In genomic region chr14:92626041-92626440, GRCh38 we compare ENCODE assay signal across 18 cellular contexts.
"Had no signal": no experiment of that assay in that cellular context is flagged by ENCODE, and none has a peak within 500 bp of the region (broad histone marks: within the 10 kb centered on the region; RNA-seq: fewer than 3 reads in every experiment).

No MANE protein-coding gene starts in this region.

- H3K4me1 Mint-ChIP-seq: stimulated activated memory B cell treated with anti-CD40 and anti-IgM and Interleukin-4, amounts not matched to agents 10 μg/mL and 1 μg/mL and 100 μg/mL, for 72 hours had no signal

- DNase-seq: activated CD4-positive, alpha-beta T cell treated with anti-CD3 and anti-CD28 coated beads for 1 hour; activated CD4-positive, alpha-beta T cell treated with anti-CD3 and anti-CD28 coated beads, Interleukin-2, amount 50 U/mL, for 48 hours; activated CD8-positive, alpha-beta memory T cell treated with anti-CD3 and anti-CD28 coated beads, Interleukin-2, amount 10 ng/mL, durations not matched to agents 7 days and 5 days; activated effector memory CD4-positive, alpha-beta T cell treated with anti-CD3 and anti-CD28 coated beads, Interleukin-2, amount 50 U/mL, for 16 hours; activated T-cell treated with anti-CD3 and anti-CD28 coated beads, Interleukin-2, amount 50 U/mL, for 4 hours; amygdala; brain microvascular endothelial cell; cerebellar nuclear complex; heart left ventricle; islet precursor cell; left ventricle myocardium inferior; mesendoderm; T-cell; tibial artery had no signal

- H3K27ac ChIP-seq: heart left ventricle, left ventricle myocardium inferior, right atrium auricular region, tibial artery had no signal

- ATAC-seq: activated CD8-positive, alpha-beta memory T cell treated with anti-CD3 and anti-CD28 coated beads, Interleukin-2, amount 10 ng/mL, durations not matched to agents 7 days and 5 days; activated naive CD4-positive, alpha-beta T cell treated with anti-CD3 and anti-CD28 coated beads, Interleukin-2, amount 50 U/mL, for 72 hours; activated T-cell treated with anti-CD3 and anti-CD28 coated beads, Interleukin-2, amount 50 U/mL, for 4 hours; heart left ventricle; stimulated activated memory B cell treated with anti-CD40 and anti-IgM and Interleukin-4, amounts not matched to agents 10 μg/mL and 1 μg/mL and 100 μg/mL, for 72 hours; T-cell had no signal

- H3K4me3 ChIP-seq: heart left ventricle, left ventricle myocardium inferior, right atrium auricular region, tibial artery had no signal

- FAIRE-seq: frontal cortex had no signal

- H3K36me3 ChIP-seq: right atrium auricular region had no signal

- H3K27me3 ChIP-seq: brain microvascular endothelial cell, heart left ventricle, right atrium auricular region, tibial artery had no signal

- H3K4me3 Mint-ChIP-seq: activated CD8-positive, alpha-beta memory T cell treated with anti-CD3 and anti-CD28 coated beads, Interleukin-2, amount 10 ng/mL, durations not matched to agents 7 days and 5 days; activated T-cell treated with anti-CD3 and anti-CD28 coated beads, Interleukin-2, amount 50 U/mL, for 4 hours; stimulated activated memory B cell treated with anti-CD40 and anti-IgM and Interleukin-4, amounts not matched to agents 10 μg/mL and 1 μg/mL and 100 μg/mL, for 72 hours; T-cell had no signal

- H3K27ac Mint-ChIP-seq: activated CD8-positive, alpha-beta memory T cell treated with anti-CD3 and anti-CD28 coated beads, Interleukin-2, amount 10 ng/mL, durations not matched to agents 7 days and 5 days; activated naive CD4-positive, alpha-beta T cell treated with anti-CD3 and anti-CD28 coated beads, Interleukin-2, amount 50 U/mL, for 72 hours; stimulated activated memory B cell treated with anti-CD40 and anti-IgM and Interleukin-4, amounts not matched to agents 10 μg/mL and 1 μg/mL and 100 μg/mL, for 72 hours; T-cell had no signal

- H3K27me3 Mint-ChIP-seq: activated CD8-positive, alpha-beta memory T cell treated with anti-CD3 and anti-CD28 coated beads, Interleukin-2, amount 10 ng/mL, durations not matched to agents 7 days and 5 days; stimulated activated memory B cell treated with anti-CD40 and anti-IgM and Interleukin-4, amounts not matched to agents 10 μg/mL and 1 μg/mL and 100 μg/mL, for 72 hours; T-cell had no signal

- H3K4me1 ChIP-seq: left ventricle myocardium inferior, right atrium auricular region, tibial artery had no signal
